Comparison of ENCODE assay signal across 7 cellular contexts in the genomic region with DNA sequence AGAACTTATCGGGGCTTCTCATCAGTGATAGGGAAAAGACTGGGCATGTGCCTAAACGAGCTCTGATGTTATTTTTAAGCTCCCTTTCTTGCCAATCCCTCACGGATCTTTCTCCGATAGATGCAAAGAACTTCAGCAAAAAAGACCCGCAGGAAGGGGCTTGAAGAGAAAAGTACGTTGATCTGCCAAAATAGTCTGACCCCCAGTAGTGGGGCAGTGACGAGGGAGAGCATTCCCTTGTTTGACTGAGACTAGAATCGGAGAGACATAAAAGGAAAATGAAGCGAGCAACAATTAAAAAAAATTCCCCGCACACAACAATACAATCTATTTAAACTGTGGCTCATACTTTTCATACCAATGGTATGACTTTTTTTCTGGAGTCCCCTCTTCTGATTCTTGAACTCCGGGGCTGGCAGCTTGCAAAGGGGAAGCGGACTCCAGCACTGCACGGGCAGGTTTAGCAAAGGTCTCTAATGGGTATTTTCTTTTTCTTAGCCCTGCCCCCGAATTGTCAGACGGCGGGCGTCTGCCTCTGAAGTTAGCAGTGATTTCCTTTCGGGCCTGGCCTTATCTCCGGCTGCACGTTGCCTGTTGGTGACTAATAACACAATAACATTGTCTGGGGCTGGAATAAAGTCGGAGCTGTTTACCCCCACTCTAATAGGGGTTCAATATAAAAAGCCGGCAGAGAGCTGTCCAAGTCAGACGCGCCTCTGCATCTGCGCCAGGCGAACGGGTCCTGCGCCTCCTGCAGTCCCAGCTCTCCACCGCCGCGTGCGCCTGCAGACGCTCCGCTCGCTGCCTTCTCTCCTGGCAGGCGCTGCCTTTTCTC.
DNase-seq lines count a peak whose midpoint lies in the region; FAIRE-seq and TF ChIP-seq lines count a peak whose summit lies in the region.

Gene EDN1 (plus strand): TSS at position 707 of the 835 bp plus-strand sequence. CDS start 269 bp downstream, outside the sequence.

- H3K4me3 ChIP-seq in HAP-1 (peak within 1 kb of the TSS; percentile 16), MM.1S (ENCODE audit: low read length) (peak within 1 kb of the TSS; percentile 64)

- peak; percentile 33 to 73 for DNase-seq in HAP-1 (ENCODE audit: low spot score in 2 of 2)
- DNase-seq in MM.1S: peak; percentile 75
- DNase-seq in caudate nucleus (lab: John Stamatoyannopoulos, UW): peak in 54 of 61 donors; percentile 1 to 72 (median 40)
- DNase-seq in iris pigment epithelial cell (ENCODE audit: low read depth): peak; percentile 86
- peak; percentile 50 for DNase-seq in smooth muscle cell of the brain vasculature (ENCODE audit: low read depth, low spot score)

- H3K4me2 ChIP-seq in MM.1S (ENCODE audit: low read depth, low read length): peak within 1 kb of the TSS; percentile 59

- H3F3A ChIP-seq in MM.1S (ENCODE audit: insufficient read depth, low read length): no peaks in the 10 kb centered on the region

- no peaks in the 10 kb centered on the region for H3K9me2 ChIP-seq in MM.1S (replicated peaks; ENCODE audit: insufficient read depth, low read length)

- TF ChIP-seq CTCF in GM12872 (IDR thresholded peaks at IDR 0.05; ENCODE audit: insufficient read depth, low read depth, low read length): peak; percentile 63
- TF ChIP-seq CTCF in MM.1S (IDR thresholded peaks at IDR 0.05; ENCODE audit: low read length): peak; percentile 48

- in situ Hi-C loops in HAP-1 (cut with MboI; ENCODE audit: low sequenced_read_pairs): no loop called here

- H3K9me3 ChIP-seq in HAP-1 (no peaks in the 10 kb centered on the region), MM.1S (replicated peaks; ENCODE audit: insufficient read depth, low read length) (no peaks in the 10 kb centered on the region)

- H4K20me1 ChIP-seq in MM.1S (ENCODE audit: insufficient read depth, low read length): no peaks in the 10 kb centered on the region

- H2AFZ ChIP-seq in MM.1S (ENCODE audit: low read length): peak within 1 kb of the TSS; percentile 79

- H3K4me1 ChIP-seq in HAP-1: no peaks in the 10 kb centered on the region
- no peaks in the 10 kb centered on the region for H3K4me1 ChIP-seq in MM.1S (ENCODE audit: low read length)

- H3K36me3 ChIP-seq in HAP-1 (replicated peaks) (no peaks in the 10 kb centered on the region), MM.1S (replicated peaks; ENCODE audit: insufficient read depth, low read length) (no peaks in the 10 kb centered on the region)

- peak within 1 kb of the TSS; percentile 40; the same call in 1 of the 2 replicates for H3K9ac ChIP-seq in MM.1S (ENCODE audit: low read length)

- H3K79me2 ChIP-seq in MM.1S (ENCODE audit: low read length): no peaks in the 10 kb centered on the region

- no peak within 1 kb of the TSS for H3K27ac ChIP-seq in MM.1S (ENCODE audit: low read length)
- peak within 1 kb of the TSS; percentile 42 for H3K27ac ChIP-seq in caudate nucleus (ENCODE audit: low read depth, low read length)

- peaks cover 36% of the 10 kb centered on the region for H3K27me3 ChIP-seq in HAP-1 (ENCODE audit: low read depth)
- H3K27me3 ChIP-seq in MM.1S (replicated peaks; ENCODE audit: insufficient read depth, low read length): no peaks in the 10 kb centered on the region

- peak; percentile 93 for FAIRE-seq in TTC549 (lab: Jason Lieb, UNC)
